In genomic region chrX:54182864-54183613, GRCh38 we compare ENCODE assay signal across 8 cellular contexts. TPM values are rescaled to one million over a fixed set of nuclear protein-coding genes. Genes with fewer than 3 reads are reported as not detected.
DNase-seq lines count a peak whose midpoint lies in the region; ATAC-seq and TF ChIP-seq lines count a peak whose summit lies in the region.

Gene FAM120C (minus strand): TSS chrX:54183254. CDS start chrX:54183198, 56 bp downstream.

- no peaks in the 10 kb centered on the region for H4K20me1 ChIP-seq in mammary epithelial cell (ENCODE audit: insufficient read depth, low read length)

- H3K27ac ChIP-seq in WERI-Rb-1, result peak within 1 kb of the TSS; percentile 85
- H3K27ac ChIP-seq in mammary epithelial cell (ENCODE audit: insufficient read depth, low read depth, low read length), result peak within 1 kb of the TSS; percentile 34

- no peak for TF ChIP-seq CTCF in WERI-Rb-1 (IDR thresholded peaks at IDR 0.05; ENCODE audit: low read depth, low read length)
- no peak for TF ChIP-seq CTCF in mammary epithelial cell (conservative IDR thresholded peaks at IDR 0.05 in 1 of 2, IDR thresholded peaks at IDR 0.05 in 1 of 2; ENCODE audit: extremely low read depth in 1 of 2, insufficient read depth in 1 of 2, low read depth in 1 of 2, low read length in 2 of 2)

- DNase-seq in NCI-H2081 (lab: John Stamatoyannopoulos, UW) (peak; percentile 67 to 76), NCI-H2081 treated with DMSO at 0.1 percent for 48 hours (lab: John Stamatoyannopoulos, UW) (no peak), NCI-H2196 treated with DMSO at 0.1 percent for 48 hours (lab: John Stamatoyannopoulos, UW; ENCODE audit: unreplicated experiment) (peak; percentile 53), WERI-Rb-1 (peak; percentile 71), mammary epithelial cell (peak; percentile 62), inferior parietal cortex (ENCODE audit: extremely low spot score) (peak; percentile 37), smooth muscle cell of the brain vasculature (ENCODE audit: low read depth, low spot score) (peak; percentile 35)

- peaks cover 5% of the 10 kb centered on the region for H3K4me1 ChIP-seq in mammary epithelial cell (ENCODE audit: insufficient read depth, low read length)

- H3K4me2 ChIP-seq in mammary epithelial cell (ENCODE audit: insufficient read depth, low read depth, low read length), result peak within 1 kb of the TSS; percentile 70

- dilution Hi-C loops in mammary epithelial cell (cut with HindIII; ENCODE audit: low sequenced_read_pairs), result no loop called here

- intact Hi-C loops in mammary epithelial cell (cut with micrococcal nuclease), result loop anchor here (2.0 kb wide), 1 partner anchor 138 kb away; the partner anchor contains the start of gene PHF8

- H3K4me3 ChIP-seq in WERI-Rb-1 (ENCODE audit: low read depth, low read length), result peak within 1 kb of the TSS; percentile 62
- H3K4me3 ChIP-seq in mammary epithelial cell (replicated peaks in 1 of 3; ENCODE audit: insufficient read depth in 1 of 3, low read depth in 2 of 3, low read length in 3 of 3), result peak within 1 kb of the TSS; percentile 35 to 74 (median 66)

- in situ Hi-C loops in mammary epithelial cell (cut with MboI; ENCODE audit: low sequenced_read_pairs in 2 of 2), result loop anchor here in 1 of 2 donors (25.0 kb wide), 1 partner anchor 146 kb away; the partner anchor contains the start of gene PHF8

- no TSS peak for BruUV-seq in mammary epithelial cell (replicated peaks; lab: Mats Ljungman, UMichigan)

- H3K9me3 ChIP-seq in WERI-Rb-1 (ENCODE audit: severe bottlenecking) (no peaks in the 10 kb centered on the region), mammary epithelial cell (replicated peaks; ENCODE audit: insufficient read depth, low read length) (no peaks in the 10 kb centered on the region)

- peak within 1 kb of the TSS; percentile 34 for H3K9ac ChIP-seq in mammary epithelial cell (ENCODE audit: insufficient read depth, low read length)

- peak; percentile 33 for ATAC-seq in HG03064 (IDR thresholded peaks at IDR 0.05; ENCODE audit: low read depth, unreplicated experiment)

- peaks cover 43% of the 10 kb centered on the region for H3K79me2 ChIP-seq in mammary epithelial cell (ENCODE audit: insufficient read depth, low read length)

- no peaks in the 10 kb centered on the region for H3K27me3 ChIP-seq in WERI-Rb-1 (ENCODE audit: insufficient read depth, low read depth, severe bottlenecking)
- no peaks in the 10 kb centered on the region for H3K27me3 ChIP-seq in mammary epithelial cell (ENCODE audit: insufficient read depth, low read length)

- WGBS in mammary epithelial cell (ENCODE audit: low coverage, missing lambda C conversion rate), result 21% methylated on average over 19 of the region's 70 CpGs

- H3K36me3 ChIP-seq in WERI-Rb-1 (peaks cover 4% of the 10 kb centered on the region; the same call in 1 of the 2 replicates), mammary epithelial cell (ENCODE audit: insufficient read depth, low read length) (no peaks in the 10 kb centered on the region)

- CTCF ChIA-PET in mammary epithelial cell (lab: Charles Lee; ENCODE audit: low non-redundant PET), result no interaction called here

- H2AFZ ChIP-seq in mammary epithelial cell (ENCODE audit: low read depth, low read length), result peak within 1 kb of the TSS; percentile 78

RNA-seq across cellular contexts. Expression of gene FAM120C, which starts in this region (rescaled TPM):
- 1 to 10 TPM; 3.5 to 7.1 TPM for total RNA-seq in mammary epithelial cell
- 2.1 TPM for polyA plus RNA-seq in mammary epithelial cell
- 3.6 TPM for polyA minus RNA-seq in mammary epithelial cell
